Comparison of ENCODE assay signal across 24 cellular contexts in genomic region chr7:1662767-1663166, GRCh38. TPM values are rescaled to one million over a fixed set of nuclear protein-coding genes. Genes with fewer than 3 reads are reported as not detected.
DNase-seq lines count a peak whose midpoint lies in the region; ATAC-seq, FAIRE-seq and TF ChIP-seq lines count a peak whose summit lies in the region.
"Had no signal": no experiment of that assay in that cellular context is flagged by ENCODE, and none has a peak within 500 bp of the region (broad histone marks: within the 10 kb centered on the region; RNA-seq: fewer than 3 reads in every experiment).

No MANE protein-coding gene starts in this region.

- CTCF ChIA-PET in A549 (lab: Yijun Ruan, JAX) = interaction anchor here (0.6 to 1.9 kb wide), 8 partner anchors 13 to 796 kb away, joined by 3 to 7 read pairs (median 5); no protein-coding TSS in a partner anchor

- no peak for TF ChIP-seq EP300 in A549 (IDR thresholded peaks at IDR 0.05)

- TF ChIP-seq POLR2A in A549 (IDR thresholded peaks at IDR 0.05; ENCODE audit: low read length) = no peak

- H3K9me3 ChIP-seq in A549 = no peaks in the 10 kb centered on the region
- H3K9me3 ChIP-seq: esophagus squamous epithelium had no signal

- H3K4me3 ChIP-seq in A549 = no peak overlapping the region
- H3K4me3 ChIP-seq: dorsolateral prefrontal cortex, esophagus squamous epithelium had no signal

- no peak for FAIRE-seq in A549 (lab: Jason Lieb, UNC)
- FAIRE-seq: TTC549 had no signal

- POLR2A ChIA-PET in A549 (lab: Yijun Ruan, JAX) = no interaction called here

- H3K27ac Mint-ChIP-seq in nephron = no peak overlapping the region
- H3K27ac Mint-ChIP-seq: activated CD4-positive, alpha-beta T cell treated with anti-CD3 and anti-CD28 coated beads, Interleukin-2, amount 10 ng/mL, durations not matched to agents 24 days and 14 days; activated naive CD4-positive, alpha-beta T cell treated with anti-CD3 and anti-CD28 coated beads, Interleukin-2, amount 50 U/mL, for 72 hours had no signal

- TF ChIP-seq CTCF in A549 (IDR thresholded peaks at IDR 0.05) (no peak), nephron (IDR thresholded peaks at IDR 0.05; ENCODE audit: unreplicated experiment in 3 of 3) (no peak)

- H3K4me1 Mint-ChIP-seq in nephron = no peaks in the 10 kb centered on the region
- H3K4me1 Mint-ChIP-seq in activated T-cell treated with anti-CD3 and anti-CD28 coated beads, Interleukin-2, amount 50 U/mL, for 4 hours (ENCODE audit: low read depth) = peaks cover 2% of the 10 kb centered on the region

- no peak overlapping the region for H3K4me2 ChIP-seq in A549
- H3K4me2 ChIP-seq: KMS-11 had no signal

- H3K27ac ChIP-seq in A549 = no peak overlapping the region
- H3K27ac ChIP-seq: brain microvascular endothelial cell, dorsolateral prefrontal cortex, esophagus squamous epithelium, KMS-11 had no signal

- no peaks in the 10 kb centered on the region for H3K36me3 Mint-ChIP-seq in nephron (ENCODE audit: low read depth)
- H3K36me3 Mint-ChIP-seq in activated T-cell treated with anti-CD3 and anti-CD28 coated beads, Interleukin-2, amount 50 U/mL, for 4 hours (ENCODE audit: insufficient read depth) = no peaks in the 10 kb centered on the region
- H3K36me3 Mint-ChIP-seq: activated naive CD4-positive, alpha-beta T cell treated with anti-CD3 and anti-CD28 coated beads, Interleukin-2, amount 50 U/mL, for 72 hours had no signal

- peak overlapping the region; percentile 48 to 68 (median 51) for H3K4me3 Mint-ChIP-seq in nephron
- H3K4me3 Mint-ChIP-seq in activated T-cell treated with anti-CD3 and anti-CD28 coated beads, Interleukin-2, amount 50 U/mL, for 4 hours = no peak overlapping the region

- H3K4me1 ChIP-seq in A549 = peaks cover 27% of the 10 kb centered on the region

- DNase-seq in A549 (ENCODE audit: low read depth in 1 of 2, low spot score in 1 of 2) (no peak), D341Med (ENCODE audit: low spot score) (peak; percentile 24), ecto neural progenitor cell (ENCODE audit: low spot score) (peak; percentile 45), H4 (ENCODE audit: low spot score) (no peak)
- DNase-seq in activated T-cell treated with anti-CD3 and anti-CD28 coated beads, Interleukin-2, amount 50 U/mL, for 4 hours = no peak
- DNase-seq: activated CD4-positive, alpha-beta T cell treated with anti-CD3 and anti-CD28 coated beads, Interleukin-2, amount 10 ng/mL, durations not matched to agents 24 days and 14 days; AML-193; brain microvascular endothelial cell; DMS153; esophagus squamous epithelium; mesendoderm; NCI-H1092 treated with DMSO at 0.1 percent for 48 hours; NCI-H2107; NCI-H69; PC-3; stimulated activated CD4-positive, alpha-beta T cell treated with anti-CD3 and anti-CD28 coated beads, Interleukin-4, amount 100 ng/mL, for 1 hour; substantia nigra had no signal

- no peaks in the 10 kb centered on the region for H3K9me3 Mint-ChIP-seq in nephron
- H3K9me3 Mint-ChIP-seq in activated T-cell treated with anti-CD3 and anti-CD28 coated beads, Interleukin-2, amount 50 U/mL, for 4 hours = no peaks in the 10 kb centered on the region
- H3K9me3 Mint-ChIP-seq: activated CD4-positive, alpha-beta T cell treated with anti-CD3 and anti-CD28 coated beads, Interleukin-2, amount 10 ng/mL, durations not matched to agents 24 days and 14 days; activated naive CD4-positive, alpha-beta T cell treated with anti-CD3 and anti-CD28 coated beads, Interleukin-2, amount 50 U/mL, for 72 hours had no signal

- no peak for TF ChIP-seq RAD21 in A549 (conservative IDR thresholded peaks at IDR 0.05 in 1 of 2, IDR thresholded peaks at IDR 0.05 in 1 of 2)

- peaks cover 45% of the 10 kb centered on the region for H3K27me3 Mint-ChIP-seq in nephron (ENCODE audit: low read depth)
- peaks cover 37% of the 10 kb centered on the region for H3K27me3 Mint-ChIP-seq in activated T-cell treated with anti-CD3 and anti-CD28 coated beads, Interleukin-2, amount 50 U/mL, for 4 hours (ENCODE audit: low read depth)

- no peak for ATAC-seq in A549
- ATAC-seq in GM18520 (IDR thresholded peaks at IDR 0.05; ENCODE audit: unreplicated experiment) = no peak
- no peak for ATAC-seq in HG03045 (IDR thresholded peaks at IDR 0.05; ENCODE audit: unreplicated experiment)
- no peak for ATAC-seq in activated T-cell treated with anti-CD3 and anti-CD28 coated beads, Interleukin-2, amount 50 U/mL, for 4 hours
- ATAC-seq: PC-3 had no signal

- WGBS in A549 (ENCODE audit: missing lambda C conversion rate) = 66% methylated on average over 13 of the region's 13 CpGs

TF ChIP-seq in A549, 52 proteins besides CTCF, POLR2A, EP300 and RAD21:
- TF ChIP-seq REST (IDR thresholded peaks at IDR 0.05) (peak; percentile 46; the same call in 1 of the 2 replicates), HDAC2 (IDR thresholded peaks at IDR 0.05) (no peak), POLR2AphosphoS2 (conservative IDR thresholded peaks at IDR 0.05; ENCODE audit: low read length) (no peak), ZFP36 (IDR thresholded peaks at IDR 0.05; ENCODE audit: borderline replicate concordance, partially characterized antibody) (no peak)

RNA-seq across cellular contexts. Expression of gene ELFN1, which starts 7.3 kb away (rescaled TPM):
- polyA plus RNA-seq in A549 (2011; rRNA removed) (0.09 and 0.10 TPM in 2 replicates), A549 (2017; fragmentation: RNase III; extraction: RNeasy Plus Mini Kit Qiagen cat#74134 plus additional on column Dnase treatment) (0.08 to 0.10 TPM (median 0.09 TPM) in 3 replicates)
- polyA plus RNA-seq in A549 (2012; cell fraction: cytosol; rRNA removed) = 0.12 and 0.29 TPM in 2 replicates
- polyA plus RNA-seq in A549 (2012; cell fraction: nucleus; rRNA removed) = 0.11 and 0.22 TPM in 2 replicates
- polyA minus RNA-seq in A549 (2011; rRNA and poly(A)+ RNA removed) = 0.08 and 0.15 TPM in 2 replicates
- 0.37 and 0.41 TPM in 2 replicates for total RNA-seq in H4 (2014; rRNA removed; shearing (Covaris generic))
- under 1 TPM; 0.11 to 0.13 (median 0.13) TPM for total RNA-seq in activated T-cell treated with anti-CD3 and anti-CD28 coated beads, Interleukin-2, amount 50 U/mL, for 4 hours
- total RNA-seq: activated CD4-positive, alpha-beta T cell treated with anti-CD3 and anti-CD28 coated beads, Interleukin-2, amount 10 ng/mL, durations not matched to agents 24 days and 14 days had no signal

Comparison
In these comparisons a context has a peak if more than half of its experiments do, and no peak if none do; other contexts are left out.
1. DNase-seq: peak in D341Med (single experiment) and ecto neural progenitor cell (single experiment); none in A549 (0 of 2), H4 (single experiment) and activated T-cell treated with anti-CD3 and anti-CD28 coated beads, Interleukin-2, amount 50 U/mL, for 4 hours (single experiment).